Comparison of ENCODE assay signal across 16 cellular contexts in the genomic region with DNA sequence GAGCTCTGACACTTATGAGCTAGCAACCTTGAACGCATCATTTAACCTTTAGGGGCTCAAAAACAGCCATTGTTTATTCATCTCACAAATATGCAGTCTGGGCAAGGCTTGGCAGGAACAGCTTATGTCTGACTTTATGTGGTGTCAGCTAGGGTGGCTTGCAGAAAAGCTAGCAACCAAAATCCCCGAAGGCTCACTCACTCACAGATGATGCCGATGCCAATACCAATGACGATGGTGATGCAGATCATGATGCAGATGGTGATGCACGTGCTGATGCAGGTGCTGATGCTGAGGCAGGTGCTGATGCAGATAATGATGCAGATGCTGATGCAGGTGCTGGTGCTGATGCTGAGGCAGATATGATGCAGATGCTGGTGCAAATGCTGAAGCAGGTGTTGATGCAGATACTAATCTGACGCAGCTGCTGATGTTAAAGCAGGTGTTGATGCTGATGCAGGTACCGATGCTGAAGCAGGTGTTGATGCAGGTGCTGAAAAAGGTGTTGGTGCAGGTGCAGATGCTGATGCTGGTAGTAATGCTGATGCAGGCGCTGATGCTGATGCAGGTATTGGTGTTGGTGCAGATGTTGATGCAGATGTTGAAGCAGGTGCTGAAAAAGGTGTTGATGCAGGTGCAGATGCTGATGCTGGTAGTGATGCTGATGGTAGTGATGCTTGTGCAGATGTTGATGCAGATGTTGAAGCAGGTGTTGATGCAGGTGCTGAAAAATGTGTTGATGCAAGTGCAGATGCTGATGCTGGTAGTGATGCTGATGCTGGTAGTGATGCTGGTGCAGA.
DNase-seq lines count a peak whose midpoint lies in the region; FAIRE-seq and TF ChIP-seq lines count a peak whose summit lies in the region.
"Had no signal": no experiment of that assay in that cellular context is flagged by ENCODE, and none has a peak within 500 bp of the region (broad histone marks: within the 10 kb centered on the region; RNA-seq: fewer than 3 reads in every experiment).

No MANE protein-coding gene starts in this region.

- H3K36me3 Mint-ChIP-seq in astrocyte (ENCODE audit: low read depth, unreplicated experiment) = peaks cover 6% of the 10 kb centered on the region
- peaks cover 16 to 27% (median 21%) of the 10 kb centered on the region in 3 donors for H3K36me3 Mint-ChIP-seq in immature natural killer cell

- peak; percentile 98 for FAIRE-seq in HTR-8/SVneo (lab: Jason Lieb, UNC)
- no peak for FAIRE-seq in astrocyte (lab: Jason Lieb, UNC)

- no peaks in the 10 kb centered on the region for H3K9me2 ChIP-seq in hepatocyte (replicated peaks; ENCODE audit: insufficient read depth)

- DNase-seq in HTR-8/SVneo (ENCODE audit: insufficient read length, low spot score) (no peak), astrocyte (ENCODE audit: low read depth) (peak; percentile 75), foreskin melanocyte (peak; percentile 94), RPMI8226 (no peak), hepatocyte (ENCODE audit: low spot score) (no peak), immature natural killer cell (no peak), DMS153 (lab: John Stamatoyannopoulos, UW) (no peak)
- DNase-seq: activated naive CD4-positive, alpha-beta T cell; central memory CD4-positive, alpha-beta T cell; mesendoderm; NCI-H2227 treated with DMSO at 0.1 percent for 48 hours; stimulated activated CD4-positive, alpha-beta T cell treated with anti-CD3 and anti-CD28 coated beads, Interleukin-12 subunit alpha, Interleukin-12 subunit beta, amount 100 ng/mL, for 4 hours; WERI-Rb-1 had no signal

- H3K27me3 Mint-ChIP-seq in astrocyte (ENCODE audit: low read depth, unreplicated experiment) (no peaks in the 10 kb centered on the region), immature natural killer cell (ENCODE audit: low read depth in 3 of 3) (peaks cover 0 to 5% (median 2%) of the 10 kb centered on the region in 3 donors)

- H2AFZ ChIP-seq in ACC112 (ENCODE audit: low read length, unreplicated experiment) = no peak overlapping the region
- H2AFZ ChIP-seq in astrocyte (ENCODE audit: low read depth, low read length) = no peak overlapping the region
- no peak overlapping the region for H2AFZ ChIP-seq in hepatocyte

- H3K27ac ChIP-seq in ACC112 (ENCODE audit: low read depth, low read length) (peak overlapping the region; percentile 99), astrocyte (ENCODE audit: low read depth, low read length) (peak overlapping the region; percentile 82), hepatocyte (no peak overlapping the region)
- H3K27ac ChIP-seq: neutrophil, WERI-Rb-1 had no signal

- H3K79me2 ChIP-seq in ACC112 (ENCODE audit: control insufficient read depth, insufficient read depth, low read length, unreplicated experiment) = no peaks in the 10 kb centered on the region
- no peaks in the 10 kb centered on the region for H3K79me2 ChIP-seq in astrocyte (ENCODE audit: insufficient read depth, low read length)
- H3K79me2 ChIP-seq in hepatocyte = no peaks in the 10 kb centered on the region

- H3K4me2 ChIP-seq in astrocyte (ENCODE audit: low read length) (no peak overlapping the region), hepatocyte (no peak overlapping the region)

- peak overlapping the region; percentile 57 for H3K9ac ChIP-seq in astrocyte (ENCODE audit: low read length)

- peaks cover 46% of the 10 kb centered on the region for H3K4me1 ChIP-seq in ACC112 (ENCODE audit: control insufficient read depth, insufficient read depth, low read length, unreplicated experiment)
- H3K4me1 ChIP-seq in astrocyte (ENCODE audit: insufficient read depth, low read length) = peaks cover 43% of the 10 kb centered on the region
- no peaks in the 10 kb centered on the region for H3K4me1 ChIP-seq in hepatocyte (ENCODE audit: insufficient read depth)

- no peak for TF ChIP-seq CTCF in astrocyte (IDR thresholded peaks at IDR 0.05; ENCODE audit: insufficient read depth, low read depth, low read length)
- no peak for TF ChIP-seq CTCF in hepatocyte (IDR thresholded peaks at IDR 0.05; ENCODE audit: poor library complexity)

- H4K20me1 ChIP-seq in astrocyte (ENCODE audit: insufficient read depth, low read length) = no peaks in the 10 kb centered on the region
- no peaks in the 10 kb centered on the region for H4K20me1 ChIP-seq in hepatocyte (ENCODE audit: insufficient read depth, poor library complexity, severe bottlenecking)

- H3K4me3 ChIP-seq in ACC112 (ENCODE audit: low read depth, low read length) (no peak overlapping the region), astrocyte (ENCODE audit: insufficient read depth, low read depth, low read length) (no peak overlapping the region), hepatocyte (no peak overlapping the region)
- H3K4me3 ChIP-seq: suprapubic skin had no signal

- H3K9me3 Mint-ChIP-seq in astrocyte (ENCODE audit: unreplicated experiment) (peaks cover 19% of the 10 kb centered on the region), immature natural killer cell (no peaks in the 10 kb centered on the region)

- H3K4me1 Mint-ChIP-seq in astrocyte (ENCODE audit: low read depth, unreplicated experiment) = peaks cover 38% of the 10 kb centered on the region
- H3K4me1 Mint-ChIP-seq in immature natural killer cell = no peaks in the 10 kb centered on the region

- H3K36me3 ChIP-seq in ACC112 (ENCODE audit: insufficient read depth, low read length) (no peaks in the 10 kb centered on the region), astrocyte (ENCODE audit: insufficient read depth, low read length) (no peaks in the 10 kb centered on the region), hepatocyte (replicated peaks; ENCODE audit: insufficient read depth, low read depth) (no peaks in the 10 kb centered on the region)
- H3K36me3 ChIP-seq: neutrophil, suprapubic skin, WERI-Rb-1 had no signal

- H3K27ac Mint-ChIP-seq in astrocyte (ENCODE audit: unreplicated experiment) = no peak overlapping the region
- H3K27ac Mint-ChIP-seq in immature natural killer cell = peak overlapping the region in 2 of 6 donors; percentile 5 to 66

- no peaks in the 10 kb centered on the region for H3K9me3 ChIP-seq in astrocyte (ENCODE audit: insufficient read depth, low read depth, low read length)
- no peaks in the 10 kb centered on the region for H3K9me3 ChIP-seq in hepatocyte (ENCODE audit: low read depth)
- H3K9me3 ChIP-seq: neutrophil, suprapubic skin had no signal

- H3K4me3 Mint-ChIP-seq in astrocyte (ENCODE audit: unreplicated experiment) (no peak overlapping the region), immature natural killer cell (no peak overlapping the region)

- WGBS in hepatocyte (ENCODE audit: low lambda C conversion rate, missing lambda C conversion rate) = 86% methylated on average over 8 of the region's 8 CpGs

- no peaks in the 10 kb centered on the region for H3K27me3 ChIP-seq in ACC112 (ENCODE audit: insufficient read depth, low read length)
- H3K27me3 ChIP-seq in astrocyte (ENCODE audit: insufficient read depth, low read length) = no peaks in the 10 kb centered on the region
- H3K27me3 ChIP-seq in hepatocyte = no peaks in the 10 kb centered on the region
- H3K27me3 ChIP-seq: neutrophil, suprapubic skin had no signal

Comparison
In these comparisons a context has a peak if more than half of its experiments do, and no peak if none do; other contexts are left out.
1. DNase-seq: peak in astrocyte (single experiment) and foreskin melanocyte (single experiment); none in HTR-8/SVneo (single experiment), RPMI8226 (single experiment), hepatocyte (single experiment), immature natural killer cell (0 of 3) and DMS153 (single experiment).